In genomic region chr10:8721641-8722040, GRCh38 we compare ENCODE assay signal across 19 cellular contexts.
DNase-seq lines count a peak whose midpoint lies in the region; ATAC-seq and TF ChIP-seq lines count a peak whose summit lies in the region.
"Had no signal": no experiment of that assay in that cellular context is flagged by ENCODE, and none has a peak within 500 bp of the region (broad histone marks: within the 10 kb centered on the region; RNA-seq: fewer than 3 reads in every experiment).

No MANE protein-coding gene starts in this region.

- H2BK12ac ChIP-seq in mesenchymal stem cell (ENCODE audit: low read length in 2 of 2) = no peak overlapping the region
- H2BK12ac ChIP-seq in neuronal stem cell (ENCODE audit: low read length) = no peak overlapping the region

- DNase-seq in Caki2 (ENCODE audit: low read depth) = peak; percentile 25
- peak; percentile 60 for DNase-seq in M059J (ENCODE audit: low read depth)
- no peak for DNase-seq in RWPE2 (ENCODE audit: low spot score)
- DNase-seq in mesenchymal stem cell = peak; percentile 20
- no peak for DNase-seq in NAMALWA (ENCODE audit: low spot score)
- no peak for DNase-seq in CD1c-positive myeloid dendritic cell (ENCODE audit: extremely low spot score)
- no peak for DNase-seq in neuronal stem cell (ENCODE audit: low spot score)
- DNase-seq in NCI-H1930 (lab: John Stamatoyannopoulos, UW) = no peak
- DNase-seq: DMS79, H9, Karpas-422, MM.1S, NCI-H1694, NCI-H446, NCI-H526, RPMI8226, SHP77 treated with DMSO at 0.1 percent for 48 hours, SW 1271 had no signal

- H3K79me1 ChIP-seq in mesenchymal stem cell (replicated peaks; ENCODE audit: low read length, poor library complexity, severe bottlenecking) (no peaks in the 10 kb centered on the region), neuronal stem cell (ENCODE audit: low read depth, low read length) (no peaks in the 10 kb centered on the region)

- no peak overlapping the region for H3K27ac ChIP-seq in RWPE2 (ENCODE audit: poor library complexity, severe bottlenecking)
- no peak overlapping the region for H3K27ac ChIP-seq in mesenchymal stem cell (ENCODE audit: low read length, poor library complexity, severe bottlenecking)
- H3K27ac ChIP-seq in neuronal stem cell (replicated peaks; ENCODE audit: low read length) = no peak overlapping the region
- H3K27ac ChIP-seq: SK-N-MC had no signal

- no peak for TF ChIP-seq CTCF in RWPE2 (IDR thresholded peaks at IDR 0.05; ENCODE audit: poor library complexity, severe bottlenecking)

- H2AK5ac ChIP-seq in mesenchymal stem cell (ENCODE audit: low read length, severe bottlenecking) = no peak overlapping the region
- H2AK5ac ChIP-seq in neuronal stem cell (ENCODE audit: low read depth, low read length) = no peak overlapping the region

- H3K14ac ChIP-seq in mesenchymal stem cell (ENCODE audit: low read length in 2 of 2) = no peak overlapping the region
- no peak overlapping the region for H3K14ac ChIP-seq in neuronal stem cell (ENCODE audit: low read length)

- H2BK15ac ChIP-seq in mesenchymal stem cell (ENCODE audit: low read depth, poor library complexity, severe bottlenecking) (no peak overlapping the region), neuronal stem cell (ENCODE audit: low read length) (no peak overlapping the region)

- WGBS in mesenchymal stem cell = 46% methylated on average over 3 of the region's 3 CpGs
- WGBS in neuronal stem cell (ENCODE audit: extremely low coverage in 2 of 2, insufficient read length in 2 of 2, insufficient replicate concordance in 1 of 2), 2 donors = no CpG with 5 or more reads among the region's 3 CpGs

- in situ Hi-C loops in Caki2 (cut with HindIII; ENCODE audit: low pct_unique_long_range_greater_than_20kb, low sequenced_read_pairs) = no loop called here

- H4K91ac ChIP-seq in mesenchymal stem cell (ENCODE audit: low read length) (no peak overlapping the region), neuronal stem cell (ENCODE audit: low read depth, low read length, poor library complexity) (no peak overlapping the region)

- no peak overlapping the region for H3K9ac ChIP-seq in mesenchymal stem cell (ENCODE audit: low read length)
- no peak overlapping the region for H3K9ac ChIP-seq in neuronal stem cell (ENCODE audit: low read depth, low read length, poor library complexity)

- no peak overlapping the region for H4K8ac ChIP-seq in mesenchymal stem cell (ENCODE audit: low read length)
- H4K8ac ChIP-seq in neuronal stem cell (ENCODE audit: low read depth, low read length) = no peak overlapping the region

- H3K4me1 ChIP-seq in RWPE2 (ENCODE audit: insufficient read depth, poor library complexity, severe bottlenecking) = peaks cover 6% of the 10 kb centered on the region
- no peaks in the 10 kb centered on the region for H3K4me1 ChIP-seq in mesenchymal stem cell (ENCODE audit: control insufficient read depth, insufficient read depth, low read depth, low read length)
- H3K4me1 ChIP-seq in neuronal stem cell (ENCODE audit: control insufficient read depth in 2 of 2, insufficient read depth in 1 of 2, low read depth in 1 of 2, low read length in 2 of 2) = no peaks in the 10 kb centered on the region

- ATAC-seq in RWPE2 (ENCODE audit: low read depth) = peak; percentile 38; the same call in 2 of the 3 replicates

- H2BK120ac ChIP-seq in mesenchymal stem cell (ENCODE audit: low read depth, low read length) (no peak overlapping the region), neuronal stem cell (ENCODE audit: low read depth, low read length) (no peak overlapping the region)

- H3K36me3 ChIP-seq in RWPE2 (ENCODE audit: low read depth) (no peaks in the 10 kb centered on the region), mesenchymal stem cell (ENCODE audit: control insufficient read depth in 1 of 2, insufficient read depth in 2 of 2, low read depth in 1 of 2, low read length in 2 of 2) (no peaks in the 10 kb centered on the region), neuronal stem cell (replicated peaks in 1 of 2; ENCODE audit: control insufficient read depth in 2 of 2, insufficient read depth in 2 of 2, low read length in 2 of 2) (no peaks in the 10 kb centered on the region)

- H3K27me3 ChIP-seq in RWPE2 (ENCODE audit: insufficient read depth, poor library complexity, severe bottlenecking) = no peaks in the 10 kb centered on the region
- no peaks in the 10 kb centered on the region for H3K27me3 ChIP-seq in mesenchymal stem cell (ENCODE audit: control insufficient read depth in 1 of 2, insufficient read depth in 1 of 2, low read length in 2 of 2)
- no peaks in the 10 kb centered on the region for H3K27me3 ChIP-seq in neuronal stem cell (ENCODE audit: control insufficient read depth in 3 of 3, insufficient read depth in 3 of 3, low read depth in 1 of 3, low read length in 3 of 3)

- H3K23ac ChIP-seq in mesenchymal stem cell (ENCODE audit: low read length in 2 of 2) = no peak overlapping the region
- H3K23ac ChIP-seq in neuronal stem cell (ENCODE audit: low read depth, low read length, poor library complexity) = no peak overlapping the region

- H3K18ac ChIP-seq in mesenchymal stem cell (ENCODE audit: low read depth in 1 of 2, low read length in 2 of 2) (no peak overlapping the region), neuronal stem cell (ENCODE audit: low read length) (no peak overlapping the region)

- H3K4me2 ChIP-seq in mesenchymal stem cell (ENCODE audit: low read length, poor library complexity, severe bottlenecking) (no peak overlapping the region), neuronal stem cell (ENCODE audit: insufficient read depth, low read length, poor library complexity, severe bottlenecking) (no peak overlapping the region)

- H2AFZ ChIP-seq in mesenchymal stem cell (ENCODE audit: low read depth, low read length) (no peak overlapping the region), neuronal stem cell (ENCODE audit: low read length) (no peak overlapping the region)

- H3K4me3 ChIP-seq in RWPE2 (ENCODE audit: severe bottlenecking) (no peak overlapping the region), mesenchymal stem cell (ENCODE audit: insufficient read depth in 1 of 2, low read depth in 1 of 2, low read length in 2 of 2) (no peak overlapping the region), neuronal stem cell (ENCODE audit: low read length in 2 of 2) (no peak overlapping the region)
- H3K4me3 ChIP-seq: SK-N-MC had no signal

- H3K4ac ChIP-seq in mesenchymal stem cell (ENCODE audit: low read depth in 1 of 2, low read length in 2 of 2) (no peak overlapping the region), neuronal stem cell (ENCODE audit: low read length) (no peak overlapping the region)

- no peaks in the 10 kb centered on the region for H3K9me3 ChIP-seq in RWPE2 (ENCODE audit: severe bottlenecking)
- H3K9me3 ChIP-seq in mesenchymal stem cell (ENCODE audit: control insufficient read depth, low read length) = peaks cover 44% of the 10 kb centered on the region
- H3K9me3 ChIP-seq in neuronal stem cell (replicated peaks in 1 of 2; ENCODE audit: control insufficient read depth in 2 of 2, insufficient read depth in 1 of 2, low read depth in 1 of 2, low read length in 2 of 2) = peaks cover 0 to 6% of the 10 kb centered on the region in 2 donors

- H2BK5ac ChIP-seq in mesenchymal stem cell (ENCODE audit: low read depth, low read length, poor library complexity, severe bottlenecking) = no peak overlapping the region
- no peak overlapping the region for H2BK5ac ChIP-seq in neuronal stem cell (ENCODE audit: low read length)

Comparison
In these comparisons a context has a peak if more than half of its experiments do, and no peak if none do; other contexts are left out.
1. DNase-seq: peak in Caki2 (single experiment), M059J (single experiment) and mesenchymal stem cell (single experiment); none in RWPE2 (single experiment), NAMALWA (single experiment), CD1c-positive myeloid dendritic cell (single experiment), neuronal stem cell (single experiment) and NCI-H1930 (0 of 2).